ENCODE assay signal across 8 cellular contexts in the genomic region with DNA sequence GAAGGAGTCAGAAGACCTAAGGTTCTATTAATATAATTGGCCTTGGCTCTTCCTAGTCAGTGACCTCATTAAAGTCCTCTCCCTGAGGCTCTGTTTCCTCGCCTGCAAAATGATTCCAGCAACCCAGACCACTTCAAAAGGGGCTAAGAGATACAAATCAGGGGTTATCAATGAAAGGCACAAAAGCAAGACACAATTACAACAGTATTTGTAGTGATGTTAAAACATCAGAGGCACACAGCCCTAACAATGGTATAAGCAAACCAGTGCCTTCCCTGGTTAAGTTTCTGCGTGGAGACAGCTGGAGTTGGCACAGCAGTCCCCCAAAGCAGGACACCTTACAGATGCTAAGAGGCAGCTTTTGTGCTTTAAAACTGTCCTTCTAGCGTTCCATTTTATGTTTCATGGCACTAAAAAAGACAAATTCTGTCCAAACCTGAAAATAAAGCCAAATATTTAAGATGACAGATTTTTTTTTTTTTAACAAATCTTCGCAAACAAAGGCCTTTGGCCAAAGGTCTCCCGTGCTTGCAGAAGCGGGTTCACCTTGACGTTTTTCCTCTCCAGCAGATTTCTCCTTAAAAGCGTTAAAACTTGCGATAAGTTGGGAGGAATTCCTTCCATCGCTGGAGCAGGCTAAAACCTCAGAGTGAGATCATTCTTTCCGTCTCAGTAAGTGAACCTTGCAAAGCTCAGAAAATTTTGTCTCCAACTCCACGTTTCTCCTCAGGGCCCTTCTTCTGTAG. TPM values are rescaled to one million over a fixed set of nuclear protein-coding genes. Genes with fewer than 3 reads are reported as not detected.
DNase-seq lines count a peak whose midpoint lies in the region; ATAC-seq and TF ChIP-seq lines count a peak whose summit lies in the region.

No MANE protein-coding gene starts in this region.

- TF ChIP-seq CTCF in DND-41 (IDR thresholded peaks at IDR 0.05; ENCODE audit: borderline replicate concordance, extremely low read depth, low read length, poor library complexity, severe bottlenecking) (no peak), HFF-Myc (IDR thresholded peaks at IDR 0.05; ENCODE audit: low read depth, low read length, missing control alignments) (no peak), endothelial cell (IDR thresholded peaks at IDR 0.05; ENCODE audit: unreplicated experiment) (no peak)

- peaks cover 59% of the 10 kb centered on the region for H3K79me2 ChIP-seq in DND-41 (ENCODE audit: insufficient read depth, low read length)

- 0 out of 2 replicates have a peak, but pooled peaks cover 11% of the 10 kb centered on the region for H3K36me3 ChIP-seq in DND-41 (ENCODE audit: insufficient read depth, low read length)
- H3K36me3 ChIP-seq in mucosa of stomach (ENCODE audit: control insufficient read depth, insufficient read depth, low read length) = no peaks in the 10 kb centered on the region

- H3K4me3 Mint-ChIP-seq in endothelial cell (ENCODE audit: unreplicated experiment) = peak overlapping the region; percentile 97

- H3K4me1 ChIP-seq in DND-41 (ENCODE audit: insufficient read depth, low read length) = peaks cover 47% of the 10 kb centered on the region
- H3K4me1 ChIP-seq in mucosa of stomach (ENCODE audit: control insufficient read depth, insufficient read depth, low read length) = peaks cover 22% of the 10 kb centered on the region

- H3K27ac Mint-ChIP-seq in endothelial cell (ENCODE audit: unreplicated experiment) = peak overlapping the region; percentile 97

- CTCF ChIA-PET in HEK293T (lab: Yijun Ruan, JAX) = interaction anchor here (0.6 kb wide), 1 partner anchor 15 kb away, joined by 10 read pairs; no protein-coding TSS in a partner anchor

- peaks cover 18% of the 10 kb centered on the region for H3K4me1 Mint-ChIP-seq in endothelial cell (ENCODE audit: unreplicated experiment)

- peaks cover 4% of the 10 kb centered on the region for H3K27me3 Mint-ChIP-seq in endothelial cell (ENCODE audit: unreplicated experiment)

- peak overlapping the region; percentile 73 for H3K4me2 ChIP-seq in DND-41 (ENCODE audit: insufficient read depth, low read length)

- ATAC-seq in DND-41 (ENCODE audit: insufficient read depth, low read depth) = peak; percentile 54
- ATAC-seq in SK-N-SH treated with all-trans-retinoic acid at 6 μM for 48 hours = peak; percentile 53
- no peak for ATAC-seq in GM19023 (IDR thresholded peaks at IDR 0.05; ENCODE audit: unreplicated experiment)

- DNase-seq in DND-41 (peak; percentile 53), HFF-Myc (ENCODE audit: extremely low read depth, low read depth) (peak; percentile 6), endothelial cell (ENCODE audit: low spot score) (peak; percentile 2), SIG-M5 (lab: John Stamatoyannopoulos, UW) (no peak), HEK293T (ENCODE audit: extremely low spot score) (no peak)

- H3K27me3 ChIP-seq in DND-41 (ENCODE audit: insufficient read depth, low read length, poor library complexity) (no peaks in the 10 kb centered on the region), mucosa of stomach (ENCODE audit: control insufficient read depth, insufficient read depth, low read length) (no peaks in the 10 kb centered on the region)

- POLR2A ChIA-PET in HEK293T (lab: Yijun Ruan, JAX) = no interaction called here

- H3K36me3 Mint-ChIP-seq in endothelial cell (ENCODE audit: low read depth, unreplicated experiment) = peaks cover 17% of the 10 kb centered on the region

- peak overlapping the region; percentile 99 for H3K27ac ChIP-seq in DND-41 (ENCODE audit: low read length)

- H3K9me3 ChIP-seq in DND-41 (ENCODE audit: insufficient read depth, low read length, severe bottlenecking) (no peaks in the 10 kb centered on the region), mucosa of stomach (ENCODE audit: control insufficient read depth, low read length) (no peaks in the 10 kb centered on the region)

- H3K9ac ChIP-seq in DND-41 (ENCODE audit: low read depth, low read length) (peak overlapping the region; percentile 98), mucosa of stomach (ENCODE audit: low read length) (peak overlapping the region; percentile 87)

- H3K4me3 ChIP-seq in DND-41 (ENCODE audit: low read depth in 1 of 2, low read length in 2 of 2) (peak overlapping the region; percentile 67 to 81), HFF-Myc (replicated peaks; ENCODE audit: low read depth, low read length) (peak overlapping the region; percentile 65), mucosa of stomach (ENCODE audit: low read length) (peak overlapping the region; percentile 66)

- H3K9me3 Mint-ChIP-seq in endothelial cell (ENCODE audit: unreplicated experiment) = no peaks in the 10 kb centered on the region

- H4K20me1 ChIP-seq in DND-41 (ENCODE audit: insufficient read depth, low read length) = no peaks in the 10 kb centered on the region

- H2AFZ ChIP-seq in DND-41 (ENCODE audit: low read depth, low read length) = peak overlapping the region; percentile 84

TF ChIP-seq in SK-N-SH treated with all-trans-retinoic acid at 6 μM for 48 hours, 23 proteins besides CTCF, POLR2A, EP300 and RAD21:
- no peak for TF ChIP-seq GLIS3 (CRISPR knock-in tag; IDR thresholded peaks at IDR 0.05)
- TF ChIP-seq ISL1 (CRISPR knock-in tag; IDR thresholded peaks at IDR 0.05) = no peak
- TF ChIP-seq PPARA (CRISPR knock-in tag; IDR thresholded peaks at IDR 0.05; ENCODE audit: borderline replicate concordance) = no peak
- no peak for TF ChIP-seq ESRRG (CRISPR knock-in tag; IDR thresholded peaks at IDR 0.05)
- TF ChIP-seq BACH2 (CRISPR knock-in tag; IDR thresholded peaks at IDR 0.05; ENCODE audit: borderline replicate concordance) = no peak
- TF ChIP-seq ZFP30 (CRISPR knock-in tag; IDR thresholded peaks at IDR 0.05) = no peak
- no peak for TF ChIP-seq TCF4 (CRISPR knock-in tag; IDR thresholded peaks at IDR 0.05; ENCODE audit: borderline replicate concordance)
- TF ChIP-seq ZC3H10 (CRISPR knock-in tag; IDR thresholded peaks at IDR 0.05) = no peak
- no peak for TF ChIP-seq ARNTL (CRISPR knock-in tag; IDR thresholded peaks at IDR 0.05; ENCODE audit: borderline replicate concordance, low read depth)
- TF ChIP-seq CSDC2 (CRISPR knock-in tag; IDR thresholded peaks at IDR 0.05) = no peak
- TF ChIP-seq ZFP3 (CRISPR knock-in tag; IDR thresholded peaks at IDR 0.05) = no peak
- no peak for TF ChIP-seq ZNF8 (CRISPR knock-in tag; IDR thresholded peaks at IDR 0.05)
- TF ChIP-seq, protein P1, sequence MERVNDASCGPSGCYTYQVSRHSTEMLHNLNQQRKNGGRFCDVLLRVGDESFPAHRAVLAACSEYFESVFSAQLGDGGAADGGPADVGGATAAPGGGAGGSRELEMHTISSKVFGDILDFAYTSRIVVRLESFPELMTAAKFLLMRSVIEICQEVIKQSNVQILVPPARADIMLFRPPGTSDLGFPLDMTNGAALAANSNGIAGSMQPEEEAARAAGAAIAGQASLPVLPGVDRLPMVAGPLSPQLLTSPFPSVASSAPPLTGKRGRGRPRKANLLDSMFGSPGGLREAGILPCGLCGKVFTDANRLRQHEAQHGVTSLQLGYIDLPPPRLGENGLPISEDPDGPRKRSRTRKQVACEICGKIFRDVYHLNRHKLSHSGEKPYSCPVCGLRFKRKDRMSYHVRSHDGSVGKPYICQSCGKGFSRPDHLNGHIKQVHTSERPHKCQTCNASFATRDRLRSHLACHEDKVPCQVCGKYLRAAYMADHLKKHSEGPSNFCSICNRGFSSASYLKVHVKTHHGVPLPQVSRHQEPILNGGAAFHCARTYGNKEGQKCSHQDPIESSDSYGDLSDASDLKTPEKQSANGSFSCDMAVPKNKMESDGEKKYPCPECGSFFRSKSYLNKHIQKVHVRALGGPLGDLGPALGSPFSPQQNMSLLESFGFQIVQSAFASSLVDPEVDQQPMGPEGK (CRISPR knock-in tag; IDR thresholded peaks at IDR 0.05; ENCODE audit: borderline replicate concordance) = no peak
TF ChIP-seq in SK-N-SH treated with all-trans-retinoic acid at 6 μM for 48 hours: peak in this region for 0.

TF ChIP-seq in HEK293T, 16 proteins besides CTCF, POLR2A, EP300 and RAD21:
- TF ChIP-seq SP1 (IDR thresholded peaks at IDR 0.05) = no peak
- TF ChIP-seq L3MBTL2 (conservative IDR thresholded peaks at IDR 0.05) = no peak
- TF ChIP-seq FOXA1 (IDR thresholded peaks at IDR 0.05) = no peak
- no peak for TF ChIP-seq CTBP1 (IDR thresholded peaks at IDR 0.05; ENCODE audit: borderline replicate concordance)
- no peak for TF ChIP-seq BHLHE40 (IDR thresholded peaks at IDR 0.05; ENCODE audit: borderline replicate concordance)
- TF ChIP-seq LEF1 (IDR thresholded peaks at IDR 0.05; ENCODE audit: borderline replicate concordance) = no peak
- TF ChIP-seq ARNT (IDR thresholded peaks at IDR 0.05) = no peak

RNA-seq across cellular contexts. Expression of a gene that starts 1.0 kb away (rescaled TPM):
- total RNA-seq in endothelial cell (ENCODE audit: unreplicated experiment) = 34.6 TPM

Comparison
In these comparisons a context has a peak if more than half of its experiments do, and no peak if none do; other contexts are left out.
1. DNase-seq: peak in DND-41 (single experiment), HFF-Myc (single experiment) and endothelial cell (single experiment); none in SIG-M5 (single experiment) and HEK293T (single experiment).
2. Peak in every context shown above with its lines, with median percentiles within 50 percentile points of each other: H3K4me3 ChIP-seq.